2 cellular contexts compared by ENCODE assay signal in the genomic region with DNA sequence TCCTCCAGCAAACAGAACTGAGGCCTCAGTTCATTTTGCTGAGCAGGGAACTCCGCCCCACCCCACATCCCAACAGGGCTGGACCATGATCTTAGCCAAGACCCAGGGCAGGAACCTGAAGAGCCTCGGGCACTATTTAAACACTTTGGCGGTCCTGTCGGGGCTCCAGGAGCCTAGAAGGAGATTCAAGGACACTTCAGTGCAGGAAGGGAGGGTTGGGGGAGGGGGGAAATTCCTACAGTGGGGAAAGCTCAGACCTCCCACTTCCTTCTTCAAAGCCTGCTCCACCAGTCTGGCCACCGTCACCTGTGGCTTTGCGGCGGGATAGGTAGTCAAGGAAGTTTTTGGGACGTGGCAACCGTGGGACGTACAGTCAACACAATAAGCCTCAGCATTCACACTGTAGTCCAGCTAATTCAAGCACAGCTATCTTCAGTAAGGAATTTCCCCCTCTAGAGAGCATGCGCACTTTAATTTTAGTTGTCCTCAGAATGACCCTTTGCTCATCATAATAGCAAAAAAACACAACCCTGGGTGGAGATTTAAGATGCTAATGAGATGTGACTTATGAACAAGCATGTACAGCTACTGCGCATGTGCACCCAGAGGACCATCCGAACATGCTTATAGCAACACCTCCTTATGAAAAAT.
TF ChIP-seq lines count a peak whose summit lies in the region.

No MANE protein-coding gene starts in this region.

TF ChIP-seq in A549, 52 proteins besides CTCF, POLR2A, EP300 and RAD21:
- no peak for TF ChIP-seq MAFK (IDR thresholded peaks at IDR 0.05; ENCODE audit: partially characterized antibody)
- TF ChIP-seq RNF2 (IDR thresholded peaks at IDR 0.05; ENCODE audit: borderline replicate concordance, low read depth): no peak
- no peak for TF ChIP-seq ZSCAN20 (CRISPR knock-in tag; IDR thresholded peaks at IDR 0.05)

TF ChIP-seq in K562, 482 proteins besides CTCF, POLR2A, EP300 and RAD21:
- no peak for TF ChIP-seq ZNF57 (CRISPR knock-in tag; IDR thresholded peaks at IDR 0.05)
- TF ChIP-seq NRF1 (conservative IDR thresholded peaks at IDR 0.05 in 1 of 2, IDR thresholded peaks at IDR 0.05 in 1 of 2): peak; percentile 49 to 60; a peak in 3 of 4 replicates
